9 cellular contexts compared by ENCODE assay signal in the genomic region with DNA sequence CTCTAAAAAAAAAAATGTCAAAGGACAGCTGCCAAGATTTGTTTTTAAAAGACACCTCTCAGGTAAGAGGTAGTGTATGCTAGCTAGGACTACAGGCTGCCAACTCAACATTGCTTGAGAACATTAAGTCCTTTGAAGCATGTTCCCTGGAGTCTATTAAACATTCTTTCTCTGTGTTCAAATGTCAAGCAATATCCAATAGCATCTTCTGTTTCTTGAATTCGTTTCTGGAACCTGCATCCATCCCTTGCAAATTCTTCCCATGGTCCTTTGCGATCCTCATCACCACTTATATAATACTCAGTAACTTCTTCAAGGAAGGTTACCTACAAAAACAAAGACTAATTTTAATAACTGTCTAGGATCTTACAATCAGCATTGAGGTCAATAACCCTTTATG. TPM values are rescaled to one million over a fixed set of nuclear protein-coding genes. Genes with fewer than 3 reads are reported as not detected.
DNase-seq lines count a peak whose midpoint lies in the region; ATAC-seq and TF ChIP-seq lines count a peak whose summit lies in the region.
"Had no signal": no experiment of that assay in that cellular context is flagged by ENCODE, and none has a peak within 500 bp of the region (broad histone marks: within the 10 kb centered on the region; RNA-seq: fewer than 3 reads in every experiment).

No MANE protein-coding gene starts in this region.

- TF ChIP-seq CTCF in heart left ventricle (IDR thresholded peaks at IDR 0.05) (no peak), tibial artery (IDR thresholded peaks at IDR 0.05) (no peak)

- ATAC-seq in heart left ventricle, result no peak
- no peak for ATAC-seq in activated CD8-positive, alpha-beta T cell treated with anti-CD3 and anti-CD28 coated beads, Interleukin-2, amount 10 ng/mL, durations not matched to agents 7 days and 5 days
- no peak for ATAC-seq in GM21528 (IDR thresholded peaks at IDR 0.05; ENCODE audit: low FRiP score, unreplicated experiment)

- peak overlapping the region in 7 of 12 donors; percentile 73 to 98 (median 94) for H3K4me3 ChIP-seq in heart left ventricle
- peak overlapping the region; percentile 92; the same call in 1 of the 2 replicates for H3K4me3 ChIP-seq in iPS-20b (ENCODE audit: low read length)
- peak overlapping the region; percentile 86 to 92 for H3K4me3 ChIP-seq in tibial artery

- intact Hi-C loops in heart left ventricle (cut with DNase I), result loop anchor here in 2 of 10 donors (10.0 kb wide), 2 partner anchors 541 to 551 kb away; a partner anchor contains a TSS
- intact Hi-C loops in cardiac septum (cut with DNase I), result no loop called here
- intact Hi-C loops in tibial artery (cut with DNase I; ENCODE audit: low total_unique reads), result no loop called here

- DNase-seq in heart left ventricle (no peak), cardiac septum (ENCODE audit: low spot score) (no peak), tibial artery (no peak)
- DNase-seq in activated CD8-positive, alpha-beta T cell treated with anti-CD3 and anti-CD28 coated beads, Interleukin-2, amount 10 ng/mL, durations not matched to agents 7 days and 5 days, result peak; percentile 16
- no peak for DNase-seq in stimulated activated CD4-positive, alpha-beta T cell treated with anti-CD3 and anti-CD28 coated beads, Interleukin-12 subunit alpha, Interleukin-12 subunit beta, amount 100 ng/mL, for 4 hours
- no peak for DNase-seq in stimulated activated CD4-positive, alpha-beta T cell treated with anti-CD3 and anti-CD28 coated beads, Interleukin-2, amount 100 ng/mL, for 48 hours
- DNase-seq: NCI-H510A had no signal

- H3K4me3 Mint-ChIP-seq in activated CD8-positive, alpha-beta T cell treated with anti-CD3 and anti-CD28 coated beads, Interleukin-2, amount 10 ng/mL, durations not matched to agents 7 days and 5 days, result peak overlapping the region; percentile 99

- WGBS in heart left ventricle, 4 donors, result 25 to 45% (median 35%) methylated on average over 2 of the region's 2 CpGs

- H3K36me3 ChIP-seq in heart left ventricle, result peaks cover 0 to 67% (median 54%) of the 10 kb centered on the region in 9 donors
- H3K36me3 ChIP-seq in iPS-20b (ENCODE audit: insufficient read depth, low read depth, low read length), result peaks cover 58% of the 10 kb centered on the region
- peaks cover 23 to 39% (median 30%) of the 10 kb centered on the region in 3 donors for H3K36me3 ChIP-seq in tibial artery

- TF ChIP-seq POLR2A in heart left ventricle (IDR thresholded peaks at IDR 0.05), result no peak

- peak overlapping the region; percentile 12 for H3K27ac Mint-ChIP-seq in activated CD8-positive, alpha-beta T cell treated with anti-CD3 and anti-CD28 coated beads, Interleukin-2, amount 10 ng/mL, durations not matched to agents 7 days and 5 days

- H3K4me1 Mint-ChIP-seq in activated CD8-positive, alpha-beta T cell treated with anti-CD3 and anti-CD28 coated beads, Interleukin-2, amount 10 ng/mL, durations not matched to agents 7 days and 5 days (ENCODE audit: low read depth), result peaks cover 23% of the 10 kb centered on the region

- H3K36me3 Mint-ChIP-seq in activated CD8-positive, alpha-beta T cell treated with anti-CD3 and anti-CD28 coated beads, Interleukin-2, amount 10 ng/mL, durations not matched to agents 7 days and 5 days (ENCODE audit: low read depth), result peaks cover 71% of the 10 kb centered on the region

- POLR2A ChIA-PET in activated CD8-positive, alpha-beta T cell treated with anti-CD3 and anti-CD28 coated beads, Interleukin-2, amount 10 ng/mL, durations not matched to agents 7 days and 5 days (lab: Charles Lee), result no interaction called here

- H3K27me3 ChIP-seq in heart left ventricle, result no peaks in the 10 kb centered on the region
- H3K27me3 ChIP-seq in iPS-20b (ENCODE audit: insufficient read depth, low read length), result no peaks in the 10 kb centered on the region
- no peaks in the 10 kb centered on the region for H3K27me3 ChIP-seq in tibial artery

- no peaks in the 10 kb centered on the region for H3K9me3 Mint-ChIP-seq in activated CD8-positive, alpha-beta T cell treated with anti-CD3 and anti-CD28 coated beads, Interleukin-2, amount 10 ng/mL, durations not matched to agents 7 days and 5 days (ENCODE audit: insufficient read depth)

- H3K9ac ChIP-seq in iPS-20b (ENCODE audit: low read depth, low read length), result no peak overlapping the region

- H3K27ac ChIP-seq in heart left ventricle, result peak overlapping the region in 1 of 12 donors; percentile 18
- no peak overlapping the region for H3K27ac ChIP-seq in iPS-20b (ENCODE audit: low read length)
- H3K27ac ChIP-seq in tibial artery, result peak overlapping the region; percentile 8 to 100

- H3K4me1 ChIP-seq in heart left ventricle, result peaks cover 0 to 42% (median 23%) of the 10 kb centered on the region in 12 donors
- no peaks in the 10 kb centered on the region for H3K4me1 ChIP-seq in iPS-20b (ENCODE audit: insufficient read depth, low read length)
- H3K4me1 ChIP-seq in tibial artery, result peaks cover 0 to 31% (median 18%) of the 10 kb centered on the region in 4 donors

- H3K9me3 ChIP-seq in heart left ventricle (no peaks in the 10 kb centered on the region), iPS-20b (ENCODE audit: insufficient read depth, low read depth, low read length) (no peaks in the 10 kb centered on the region), tibial artery (no peaks in the 10 kb centered on the region)

- H3K27me3 Mint-ChIP-seq in activated CD8-positive, alpha-beta T cell treated with anti-CD3 and anti-CD28 coated beads, Interleukin-2, amount 10 ng/mL, durations not matched to agents 7 days and 5 days (ENCODE audit: low read depth), result no peaks in the 10 kb centered on the region

- CTCF ChIA-PET in activated CD8-positive, alpha-beta T cell treated with anti-CD3 and anti-CD28 coated beads, Interleukin-2, amount 10 ng/mL, durations not matched to agents 7 days and 5 days (lab: Charles Lee), result interaction anchor here (1.0 to 2.4 kb wide), 3 partner anchors 9 to 41 kb away, joined by 3 to 8 read pairs (median 3); no protein-coding TSS in a partner anchor

RNA-seq across cellular contexts. Expression of a gene that starts 5.6 kb away (rescaled TPM):
- total RNA-seq in heart left ventricle, result 10 to 100 TPM; 15.8 to 29.8 (median 25.9) TPM
- 10 to 100 TPM in 1 of 2 donors, 1 to 10 TPM in 1; 8.1 to 27.9 TPM for polyA plus RNA-seq in heart left ventricle
- 21.2 TPM for total RNA-seq in cardiac septum
- 10 to 100 TPM; 64.7 to 66.0 TPM for total RNA-seq in activated CD8-positive, alpha-beta T cell treated with anti-CD3 and anti-CD28 coated beads, Interleukin-2, amount 10 ng/mL, durations not matched to agents 7 days and 5 days

RNA-seq across cellular contexts. Expression of a gene that starts 46.3 kb away (rescaled TPM):
- total RNA-seq in heart left ventricle (10 to 100 TPM in 7 of 9 donors, 1 to 10 TPM in 2; 9.1 to 33.2 (median 20.1) TPM), cardiac septum (27.9 TPM)
- polyA plus RNA-seq in heart left ventricle, result 10 to 100 TPM in 1 of 2 donors, 1 to 10 TPM in 1; 5.2 to 12.8 TPM
- under 1 TPM; 0.26 to 0.29 TPM for total RNA-seq in activated CD8-positive, alpha-beta T cell treated with anti-CD3 and anti-CD28 coated beads, Interleukin-2, amount 10 ng/mL, durations not matched to agents 7 days and 5 days

Comparison
In these comparisons a context has a peak if more than half of its experiments do, and no peak if none do; other contexts are left out.
1. RNA of a gene that starts 46.3 kb away (total RNA-seq): 27.9 TPM in cardiac septum (single experiment) and 9.1 to 33.2 TPM in heart left ventricle; 0.26 to 0.29 TPM in activated CD8-positive, alpha-beta T cell treated with anti-CD3 and anti-CD28 coated beads, Interleukin-2, amount 10 ng/mL, durations not matched to agents 7 days and 5 days; every median in the first group is over 4 times any median in the second.
2. Peak in every context shown above with its lines, with median percentiles within 50 percentile points of each other: H3K4me3 ChIP-seq.